ENCODE assay signal across 22 cellular contexts in genomic region chr14:98175881-98176280, GRCh38.
A peak's percentile ranks its signal among the peaks of the same experiment; 100 is the strongest.
DNase-seq lines count a peak whose midpoint lies in the region; ATAC-seq lines count a peak whose summit lies in the region.
"Had no signal": no experiment of that assay in that cellular context is flagged by ENCODE, and none has a peak within 500 bp of the region (broad histone marks: within the 10 kb centered on the region; RNA-seq: fewer than 3 reads in every experiment).

No MANE protein-coding gene starts in this region.

- H3K9me3 Mint-ChIP-seq in activated CD8-positive, alpha-beta memory T cell treated with anti-CD3 and anti-CD28 coated beads, Interleukin-2, amount 10 ng/mL, durations not matched to agents 7 days and 5 days (ENCODE audit: low read depth) = no peaks in the 10 kb centered on the region
- no peaks in the 10 kb centered on the region for H3K9me3 Mint-ChIP-seq in CD8-positive, alpha-beta memory T cell
- H3K9me3 Mint-ChIP-seq in activated T-helper 17 cell treated with anti-CD3 and anti-CD28 coated beads, Interleukin-2, amount 50 U/mL, for 72 hours = no peaks in the 10 kb centered on the region
- H3K9me3 Mint-ChIP-seq in natural killer cell treated with Interleukin-12 subunit alpha and Interleukin-12 subunit beta and Interleukin-15 and Interleukin-18, amount 100 ng/mL, for 72 hours = no peaks in the 10 kb centered on the region
- H3K9me3 Mint-ChIP-seq: H9, naive B cell had no signal

- H3K27ac ChIP-seq in CD8-positive, alpha-beta memory T cell (ENCODE audit: low read depth, low read length) = no peak overlapping the region
- H3K27ac ChIP-seq: cardiac muscle cell, left ventricle myocardium inferior, WERI-Rb-1 had no signal

- no peaks in the 10 kb centered on the region for H3K36me3 Mint-ChIP-seq in activated CD8-positive, alpha-beta memory T cell treated with anti-CD3 and anti-CD28 coated beads, Interleukin-2, amount 10 ng/mL, durations not matched to agents 7 days and 5 days
- H3K36me3 Mint-ChIP-seq in CD8-positive, alpha-beta memory T cell = peaks cover 0 to under 1% (median 0%) of the 10 kb centered on the region in 3 donors
- peaks cover 6% of the 10 kb centered on the region for H3K36me3 Mint-ChIP-seq in activated T-helper 17 cell treated with anti-CD3 and anti-CD28 coated beads, Interleukin-2, amount 50 U/mL, for 72 hours (ENCODE audit: low read depth)
- H3K36me3 Mint-ChIP-seq in natural killer cell treated with Interleukin-12 subunit alpha and Interleukin-12 subunit beta and Interleukin-15 and Interleukin-18, amount 100 ng/mL, for 72 hours = no peaks in the 10 kb centered on the region
- H3K36me3 Mint-ChIP-seq: naive B cell had no signal

- H3K27me3 ChIP-seq in CD8-positive, alpha-beta memory T cell (ENCODE audit: insufficient read depth, low read length, poor library complexity, severe bottlenecking) = no peaks in the 10 kb centered on the region
- H3K27me3 ChIP-seq: BE2C, cardiac muscle cell had no signal

- H3K27me3 Mint-ChIP-seq in activated CD8-positive, alpha-beta memory T cell treated with anti-CD3 and anti-CD28 coated beads, Interleukin-2, amount 10 ng/mL, durations not matched to agents 7 days and 5 days = no peaks in the 10 kb centered on the region
- no peaks in the 10 kb centered on the region for H3K27me3 Mint-ChIP-seq in CD8-positive, alpha-beta memory T cell
- no peaks in the 10 kb centered on the region for H3K27me3 Mint-ChIP-seq in activated T-helper 17 cell treated with anti-CD3 and anti-CD28 coated beads, Interleukin-2, amount 50 U/mL, for 72 hours
- no peaks in the 10 kb centered on the region for H3K27me3 Mint-ChIP-seq in natural killer cell treated with Interleukin-12 subunit alpha and Interleukin-12 subunit beta and Interleukin-15 and Interleukin-18, amount 100 ng/mL, for 72 hours
- H3K27me3 Mint-ChIP-seq: naive B cell had no signal

- peak overlapping the region; percentile 20 for H3K4me3 ChIP-seq in CD8-positive, alpha-beta memory T cell (ENCODE audit: low read length)
- H3K4me3 ChIP-seq: cardiac muscle cell, left ventricle myocardium inferior had no signal

- H3K9me3 ChIP-seq in CD8-positive, alpha-beta memory T cell (ENCODE audit: low read length) = no peaks in the 10 kb centered on the region
- H3K9me3 ChIP-seq: BE2C, left ventricle myocardium inferior had no signal

- peaks cover 93% of the 10 kb centered on the region for H3K4me1 ChIP-seq in CD8-positive, alpha-beta memory T cell (ENCODE audit: insufficient read depth, low read length)
- H3K4me1 ChIP-seq: BE2C, left ventricle myocardium inferior had no signal

- H3K36me3 ChIP-seq in CD8-positive, alpha-beta memory T cell (ENCODE audit: insufficient read depth, low read length) = no peaks in the 10 kb centered on the region
- H3K36me3 ChIP-seq: BE2C, cardiac muscle cell, left ventricle myocardium inferior, WERI-Rb-1 had no signal

- ATAC-seq in activated CD8-positive, alpha-beta memory T cell treated with anti-CD3 and anti-CD28 coated beads, Interleukin-2, amount 10 ng/mL, durations not matched to agents 7 days and 5 days = no peak
- ATAC-seq in activated T-helper 17 cell treated with anti-CD3 and anti-CD28 coated beads, Interleukin-2, amount 50 U/mL, for 72 hours (replicated peaks) = no peak
- no peak for ATAC-seq in natural killer cell treated with Interleukin-12 subunit alpha and Interleukin-12 subunit beta and Interleukin-15 and Interleukin-18, amount 100 ng/mL, for 72 hours

- POLR2A ChIA-PET in CD8-positive, alpha-beta memory T cell (lab: Charles Lee) = interaction anchor here (0.9 to 2.1 kb wide), 3 partner anchors 11 to 1096 kb away, joined by 3 to 10 read pairs (median 6); partner anchors contain the start of gene BCL11B

- H3K4me3 Mint-ChIP-seq in activated CD8-positive, alpha-beta memory T cell treated with anti-CD3 and anti-CD28 coated beads, Interleukin-2, amount 10 ng/mL, durations not matched to agents 7 days and 5 days = peak overlapping the region; percentile 4
- H3K4me3 Mint-ChIP-seq in CD8-positive, alpha-beta memory T cell = peak overlapping the region in 6 of 7 donors; percentile 26 to 82 (median 60)
- H3K4me3 Mint-ChIP-seq in activated T-helper 17 cell treated with anti-CD3 and anti-CD28 coated beads, Interleukin-2, amount 50 U/mL, for 72 hours = peak overlapping the region; percentile 94
- peak overlapping the region; percentile 23 for H3K4me3 Mint-ChIP-seq in natural killer cell treated with Interleukin-12 subunit alpha and Interleukin-12 subunit beta and Interleukin-15 and Interleukin-18, amount 100 ng/mL, for 72 hours
- H3K4me3 Mint-ChIP-seq: H9, naive B cell had no signal

- DNase-seq in activated CD8-positive, alpha-beta memory T cell treated with anti-CD3 and anti-CD28 coated beads, Interleukin-2, amount 10 ng/mL, durations not matched to agents 7 days and 5 days = no peak
- no peak for DNase-seq in activated CD8-positive, alpha-beta memory T cell treated with anti-CD3 and anti-CD28 coated beads, Interleukin-2, amount 50 U/mL, for 48 hours
- DNase-seq in CD8-positive, alpha-beta memory T cell = no peak
- no peak for DNase-seq in natural killer cell treated with Interleukin-12 subunit alpha and Interleukin-12 subunit beta and Interleukin-15 and Interleukin-18, amount 100 ng/mL, for 72 hours (ENCODE audit: low spot score)
- DNase-seq in NCI-H524 (lab: John Stamatoyannopoulos, UW) (no peak), NAMALWA (ENCODE audit: low spot score) (no peak), SIG-M5 treated with dmso at 0.1 percent for 504 hours (lab: John Stamatoyannopoulos, UW; ENCODE audit: unreplicated experiment) (no peak)
- DNase-seq: activated effector memory CD4-positive, alpha-beta T cell treated with Interleukin-2 at 50 U/mL for 16 hours; anterior cingulate cortex; BE2C; cortex of kidney; H9; KG1; left ventricle myocardium inferior; naive B cell; NCI-H1694; NCI-H526; substantia nigra; T-helper 9 cell; WERI-Rb-1 had no signal

- CTCF ChIA-PET in activated CD8-positive, alpha-beta memory T cell treated with anti-CD3 and anti-CD28 coated beads, Interleukin-2, amount 10 ng/mL, durations not matched to agents 7 days and 5 days (lab: Charles Lee) = interaction anchor here (1.0 to 2.1 kb wide), 6 partner anchors 10 to 198 kb away, joined by 4 to 27 read pairs (median 6); no protein-coding TSS in a partner anchor
- CTCF ChIA-PET in CD8-positive, alpha-beta memory T cell (lab: Charles Lee) = interaction anchor here (1.3 to 1.6 kb wide), 2 partner anchors 22 to 35 kb away, joined by 4 to 5 read pairs; no protein-coding TSS in a partner anchor

- H3K27ac Mint-ChIP-seq in activated CD8-positive, alpha-beta memory T cell treated with anti-CD3 and anti-CD28 coated beads, Interleukin-2, amount 10 ng/mL, durations not matched to agents 7 days and 5 days = peak overlapping the region; percentile 89
- H3K27ac Mint-ChIP-seq in CD8-positive, alpha-beta memory T cell = peak overlapping the region; percentile 88 to 99 (median 93)
- H3K27ac Mint-ChIP-seq in activated T-helper 17 cell treated with anti-CD3 and anti-CD28 coated beads, Interleukin-2, amount 50 U/mL, for 72 hours = peak overlapping the region; percentile 96
- peak overlapping the region; percentile 86 to 94 for H3K27ac Mint-ChIP-seq in natural killer cell treated with Interleukin-12 subunit alpha and Interleukin-12 subunit beta and Interleukin-15 and Interleukin-18, amount 100 ng/mL, for 72 hours
- H3K27ac Mint-ChIP-seq: H9, naive B cell had no signal

- H3K4me1 Mint-ChIP-seq in activated CD8-positive, alpha-beta memory T cell treated with anti-CD3 and anti-CD28 coated beads, Interleukin-2, amount 10 ng/mL, durations not matched to agents 7 days and 5 days = peaks cover 78% of the 10 kb centered on the region
- H3K4me1 Mint-ChIP-seq in CD8-positive, alpha-beta memory T cell = peaks cover 84 to 98% (median 94%) of the 10 kb centered on the region in 3 donors
- peaks cover 65% of the 10 kb centered on the region for H3K4me1 Mint-ChIP-seq in activated T-helper 17 cell treated with anti-CD3 and anti-CD28 coated beads, Interleukin-2, amount 50 U/mL, for 72 hours
- H3K4me1 Mint-ChIP-seq in natural killer cell treated with Interleukin-12 subunit alpha and Interleukin-12 subunit beta and Interleukin-15 and Interleukin-18, amount 100 ng/mL, for 72 hours (ENCODE audit: low read depth in 2 of 2) = peaks cover 42 to 47% of the 10 kb centered on the region in 2 donors
- H3K4me1 Mint-ChIP-seq: naive B cell had no signal

Comparison
In these comparisons a context has a peak if more than half of its experiments do, and no peak if none do; other contexts are left out.
1. H3K4me3 Mint-ChIP-seq: peak in every context shown above with its lines; median percentile 94 in activated T-helper 17 cell treated with anti-CD3 and anti-CD28 coated beads, Interleukin-2, amount 50 U/mL, for 72 hours; 60 in CD8-positive, alpha-beta memory T cell; 23 in natural killer cell treated with Interleukin-12 subunit alpha and Interleukin-12 subunit beta and Interleukin-15 and Interleukin-18, amount 100 ng/mL, for 72 hours; 4 in activated CD8-positive, alpha-beta memory T cell treated with anti-CD3 and anti-CD28 coated beads, Interleukin-2, amount 10 ng/mL, durations not matched to agents 7 days and 5 days.